In the genomic region with DNA sequence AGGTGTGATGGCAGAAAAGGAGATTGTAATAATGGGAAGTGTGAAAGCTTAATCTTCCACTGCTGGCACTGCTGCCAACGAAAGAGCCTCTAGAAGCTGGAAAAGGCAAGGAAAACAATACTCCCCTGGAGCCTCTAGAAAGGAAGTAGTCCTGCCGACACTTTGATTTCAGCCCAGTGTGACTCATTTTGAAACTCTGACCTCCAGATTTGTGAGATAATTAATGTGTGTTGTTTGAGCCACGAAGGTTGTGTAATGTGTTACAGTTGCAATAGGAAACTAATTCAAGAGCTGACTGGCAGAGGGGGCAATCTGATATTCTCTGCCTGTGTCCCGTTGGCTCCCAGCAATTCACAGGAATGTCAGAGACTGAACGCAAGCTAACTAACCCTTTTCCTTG, we compare ENCODE assay signal across 12 cellular contexts.
DNase-seq lines count a peak whose midpoint lies in the region; ATAC-seq, FAIRE-seq and TF ChIP-seq lines count a peak whose summit lies in the region.
"Had no signal": no experiment of that assay in that cellular context is flagged by ENCODE, and none has a peak within 500 bp of the region (broad histone marks: within the 10 kb centered on the region; RNA-seq: fewer than 3 reads in every experiment).

No MANE protein-coding gene starts in this region.

- ATAC-seq in A549, result peak; percentile 30 to 70; a peak in 4 of 6 replicates
- peak; percentile 44 for ATAC-seq in HCT116
- ATAC-seq in omental fat pad (ENCODE audit: low FRiP score), result no peak
- ATAC-seq in HG03159 (IDR thresholded peaks at IDR 0.05; ENCODE audit: unreplicated experiment), result no peak
- no peak for ATAC-seq in Right ventricle myocardium superior (ENCODE audit: poor library complexity)

- TF ChIP-seq CTCF in A549 (IDR thresholded peaks at IDR 0.05), result no peak
- no peak for TF ChIP-seq CTCF in HCT116 (IDR thresholded peaks at IDR 0.05 in 2 of 3, conservative IDR thresholded peaks at IDR 0.05 in 1 of 3; ENCODE audit: borderline replicate concordance in 1 of 3, insufficient read depth in 1 of 3, low read depth in 2 of 3, low read length in 2 of 3)
- no peak for TF ChIP-seq CTCF in omental fat pad (IDR thresholded peaks at IDR 0.05)

- no peaks in the 10 kb centered on the region for H3K79me2 ChIP-seq in HCT116 (ENCODE audit: insufficient read depth, low read length)

- no peaks in the 10 kb centered on the region for H4K20me1 ChIP-seq in HCT116 (ENCODE audit: insufficient read depth)

- RAD21 ChIA-PET in HCT116 (lab: Charles Lee; ENCODE audit: low non-redundant PET in 1 of 2, low total read pairs in 2 of 2, uncharacterized antibody in 2 of 2, unreplicated experiment in 2 of 2), result no interaction called here

- TF ChIP-seq EP300 in A549 (IDR thresholded peaks at IDR 0.05), result no peak

- DNase-seq in A549 (ENCODE audit: low read depth in 1 of 2, low spot score in 1 of 2) (peak in 1 of 2 experiments; percentile 50), HCT116 (ENCODE audit: low read depth, low spot score) (peak; percentile 21), SW480 (ENCODE audit: low spot score) (peak; percentile 2), glomerular visceral epithelial cell (ENCODE audit: extremely low spot score) (peak; percentile 41), nucleus accumbens (lab: John Stamatoyannopoulos, UW) (no peak), omental fat pad (ENCODE audit: low spot score) (no peak), Right ventricle myocardium superior (no peak)
- DNase-seq: activated gamma-delta T cell, pancreas, upper lobe of left lung had no signal

- TF ChIP-seq POLR2A in A549 (IDR thresholded peaks at IDR 0.05; ENCODE audit: low read length) (no peak), HCT116 (IDR thresholded peaks at IDR 0.05; ENCODE audit: borderline replicate concordance, extremely low read depth, insufficient read depth, insufficient read length) (no peak)

- no peaks in the 10 kb centered on the region for H3K9me2 ChIP-seq in HCT116 (ENCODE audit: insufficient read depth)

- CTCF ChIA-PET in A549 (lab: Yijun Ruan, JAX) (no interaction called here), HCT116 (lab: Charles Lee) (no interaction called here)

- H3K4me2 ChIP-seq in A549 (peak overlapping the region; percentile 45; the same call in 2 of the 3 replicates), HCT116 (ENCODE audit: low read length) (peak overlapping the region; percentile 39)

- intact Hi-C loops in HCT116 (cut with micrococcal nuclease) (no loop called here), Right ventricle myocardium superior (cut with DNase I) (no loop called here)

- WGBS in A549 (ENCODE audit: missing lambda C conversion rate), result 32% methylated on average over 5 of the region's 5 CpGs

- peak overlapping the region; percentile 85 for H2AFZ ChIP-seq in HCT116 (ENCODE audit: low read depth, low read length, poor library complexity, severe bottlenecking)

- no peak for FAIRE-seq in A549 (lab: Jason Lieb, UNC)
- FAIRE-seq: islet of Langerhans, pancreas had no signal

- no peak for TF ChIP-seq RAD21 in A549 (conservative IDR thresholded peaks at IDR 0.05 in 1 of 2, IDR thresholded peaks at IDR 0.05 in 1 of 2)
- no peak for TF ChIP-seq RAD21 in HCT116 (IDR thresholded peaks at IDR 0.05; ENCODE audit: low read depth)

- H3K4me1 ChIP-seq in A549 (peaks cover 25% of the 10 kb centered on the region), HCT116 (ENCODE audit: control insufficient read depth in 1 of 2, insufficient read depth in 2 of 2, low read length in 2 of 2) (peaks cover 0 to 11% of the 10 kb centered on the region in 2 experiments; a peak in 2 of 4 replicates)
- H3K4me1 ChIP-seq: pancreas, upper lobe of left lung had no signal

- H3K4me3 ChIP-seq in A549, result no peak overlapping the region
- no peak overlapping the region for H3K4me3 ChIP-seq in HCT116 (replicated peaks in 1 of 2; ENCODE audit: low read depth in 1 of 2, low read length in 2 of 2)
- H3K4me3 ChIP-seq: pancreas, upper lobe of left lung had no signal

- POLR2A ChIA-PET in A549 (lab: Yijun Ruan, JAX) (no interaction called here), HCT116 (lab: Charles Lee) (no interaction called here)

- no TSS peak for BruUV-seq in HCT116 (replicated peaks; lab: Mats Ljungman, UMichigan)

- no peaks in the 10 kb centered on the region for H3K27me3 ChIP-seq in HCT116 (ENCODE audit: insufficient read depth, low read length)
- H3K27me3 ChIP-seq: pancreas, upper lobe of left lung had no signal

- H3K27ac ChIP-seq in A549 (0 out of 6 replicates have a peak overlapping the region, but pooled peaks of 1 of the 2 experiments have one; percentile 34), HCT116 (ENCODE audit: low read depth, low read length) (no peak overlapping the region)
- H3K27ac ChIP-seq: pancreas, upper lobe of left lung had no signal

- no peaks in the 10 kb centered on the region for H3K9me3 ChIP-seq in A549
- H3K9me3 ChIP-seq in HCT116 (ENCODE audit: control insufficient read depth in 1 of 2, insufficient read depth in 1 of 2, low read depth in 1 of 2, low read length in 2 of 2), result no peaks in the 10 kb centered on the region
- H3K9me3 ChIP-seq: pancreas, upper lobe of left lung had no signal

- H3K36me3 ChIP-seq in HCT116 (ENCODE audit: control insufficient read depth in 1 of 2, insufficient read depth in 2 of 2, low read length in 2 of 2), result no peaks in the 10 kb centered on the region
- H3K36me3 ChIP-seq: pancreas, upper lobe of left lung had no signal

- no peak overlapping the region for H3K9ac ChIP-seq in HCT116 (ENCODE audit: low read length)

TF ChIP-seq in A549, 52 proteins besides CTCF, POLR2A, EP300 and RAD21:
- TF ChIP-seq JUNB (IDR thresholded peaks at IDR 0.05), result 0 out of 2 replicates have a peak, but pooled peaks have one; percentile 13
- no peak for TF ChIP-seq TP53 (CRISPR knock-in tag; IDR thresholded peaks at IDR 0.05)
- TF ChIP-seq HES2 (IDR thresholded peaks at IDR 0.05), result no peak
- no peak for TF ChIP-seq E2F6 (IDR thresholded peaks at IDR 0.05; ENCODE audit: borderline replicate concordance, low read depth)
- peak; percentile 10 to 33; a peak in 1 of 4 replicates for TF ChIP-seq CEBPB (IDR thresholded peaks at IDR 0.05)
- no peak for TF ChIP-seq FOSB (CRISPR knock-in tag; IDR thresholded peaks at IDR 0.05)
- no peak for TF ChIP-seq KDM5A (IDR thresholded peaks at IDR 0.05)
- TF ChIP-seq FOSL2 (IDR thresholded peaks at IDR 0.05), result no peak
- peak; percentile 54 for TF ChIP-seq FOSL2 (CRISPR knock-in tag; IDR thresholded peaks at IDR 0.05)
- TF ChIP-seq HOXB13 (CRISPR knock-in tag; IDR thresholded peaks at IDR 0.05; ENCODE audit: low read depth), result no peak

TF ChIP-seq in HCT116, 20 proteins besides CTCF, POLR2A, EP300 and RAD21:
- TF ChIP-seq CBX3 (IDR thresholded peaks at IDR 0.05; ENCODE audit: low read depth), result no peak
- TF ChIP-seq SRF (IDR thresholded peaks at IDR 0.05; ENCODE audit: low read depth), result no peak
- TF ChIP-seq, protein P1, sequence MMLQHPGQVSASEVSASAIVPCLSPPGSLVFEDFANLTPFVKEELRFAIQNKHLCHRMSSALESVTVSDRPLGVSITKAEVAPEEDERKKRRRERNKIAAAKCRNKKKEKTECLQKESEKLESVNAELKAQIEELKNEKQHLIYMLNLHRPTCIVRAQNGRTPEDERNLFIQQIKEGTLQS (IDR thresholded peaks at IDR 0.05), result no peak
- peak; percentile 67; the same call in 1 of the 2 replicates for TF ChIP-seq CEBPB (IDR thresholded peaks at IDR 0.05; ENCODE audit: low read depth)
- TF ChIP-seq FOSL1 (IDR thresholded peaks at IDR 0.05; ENCODE audit: low read depth), result peak; percentile 37; the same call in 1 of the 2 replicates

Comparison
In these comparisons a context has a peak if more than half of its experiments do, and no peak if none do; other contexts are left out.
1. ATAC-seq: peak in A549 (2 of 2) and HCT116 (single experiment); none in omental fat pad (single experiment), HG03159 (single experiment) and Right ventricle myocardium superior (single experiment).
2. DNase-seq: peak in HCT116 (single experiment), SW480 (single experiment) and glomerular visceral epithelial cell (single experiment); none in nucleus accumbens (0 of 56), omental fat pad (single experiment) and Right ventricle myocardium superior (single experiment).
3. Of the 6 proteins assayed by ChIP-seq in both A549 and HCT116: peak only in A549: none; only in HCT116: none; in both: CEBPB; in neither: 5.